In genomic region chr17:82793974-82794620, GRCh38 we compare ENCODE assay signal across 15 cellular contexts. TPM values are rescaled to one million over a fixed set of nuclear protein-coding genes. Genes with fewer than 3 reads are reported as not detected.
DNase-seq lines count a peak whose midpoint lies in the region; ATAC-seq and TF ChIP-seq lines count a peak whose summit lies in the region.
"Had no signal": no experiment of that assay in that cellular context is flagged by ENCODE, and none has a peak within 500 bp of the region (broad histone marks: within the 10 kb centered on the region; RNA-seq: fewer than 3 reads in every experiment).

No MANE protein-coding gene starts in this region.

- H3K27me3 ChIP-seq in smooth muscle cell (ENCODE audit: low read depth) = no peaks in the 10 kb centered on the region

- no peak overlapping the region for H3K27ac Mint-ChIP-seq in activated CD4-positive, alpha-beta T cell treated with anti-CD3 and anti-CD28 coated beads for 36 hours
- no peak overlapping the region for H3K27ac Mint-ChIP-seq in T-cell
- H3K27ac Mint-ChIP-seq: activated CD8-positive, alpha-beta memory T cell treated with anti-CD3 and anti-CD28 coated beads, Interleukin-2, amount 10 ng/mL, durations not matched to agents 7 days and 5 days had no signal

- no peaks in the 10 kb centered on the region for H3K36me3 ChIP-seq in smooth muscle cell (ENCODE audit: low read depth)

- no peaks in the 10 kb centered on the region for H3K4me1 Mint-ChIP-seq in activated CD4-positive, alpha-beta T cell treated with anti-CD3 and anti-CD28 coated beads for 36 hours
- peaks cover 0 to 8% (median 0%) of the 10 kb centered on the region in 3 donors for H3K4me1 Mint-ChIP-seq in T-cell
- H3K4me1 Mint-ChIP-seq: activated CD8-positive, alpha-beta memory T cell treated with anti-CD3 and anti-CD28 coated beads, Interleukin-2, amount 10 ng/mL, durations not matched to agents 7 days and 5 days had no signal

- DNase-seq in NCI-H1417 (lab: John Stamatoyannopoulos, UW) (peak; percentile 69 to 83 (median 72)), RWPE1 (ENCODE audit: low spot score) (no peak), fibroblast of villous mesenchyme (ENCODE audit: low read depth) (peak; percentile 25), smooth muscle cell (lab: John Stamatoyannopoulos, UW; ENCODE audit: unreplicated experiment) (no peak), DMS 273 (lab: John Stamatoyannopoulos, UW; ENCODE audit: unreplicated experiment) (no peak), T-cell (no peak)
- DNase-seq in activated CD4-positive, alpha-beta T cell treated with anti-CD3 and anti-CD28 coated beads for 36 hours = no peak
- DNase-seq: activated CD8-positive, alpha-beta memory T cell treated with anti-CD3 and anti-CD28 coated beads, Interleukin-2, amount 10 ng/mL, durations not matched to agents 7 days and 5 days; cortex of kidney; HCEC 1CT; MM.1S; NCI-H524 treated with DMSO at 0.1 percent for 48 hours; SHP77 treated with DMSO at 0.1 percent for 48 hours had no signal

- CTCF ChIA-PET in RWPE1 (lab: Yijun Ruan, JAX) (interaction anchor here (0.5 to 0.8 kb wide), 2 partner anchors 17 to 83 kb away, joined by 3 to 4 read pairs; no protein-coding TSS in a partner anchor), T-cell (lab: Charles Lee) (no interaction called here)
- CTCF ChIA-PET in activated CD4-positive, alpha-beta T cell treated with anti-CD3 and anti-CD28 coated beads for 36 hours (lab: Charles Lee) = no interaction called here

- no peak overlapping the region for H3K4me3 ChIP-seq in fibroblast of villous mesenchyme (ENCODE audit: low read depth, low read length)
- no peak overlapping the region for H3K4me3 ChIP-seq in smooth muscle cell

- no peak for ATAC-seq in activated CD4-positive, alpha-beta T cell treated with anti-CD3 and anti-CD28 coated beads for 36 hours
- ATAC-seq in HG02970 (IDR thresholded peaks at IDR 0.05; ENCODE audit: low FRiP score, unreplicated experiment) (no peak), T-cell (replicated peaks in 1 of 4) (no peak)
- ATAC-seq: activated CD8-positive, alpha-beta memory T cell treated with anti-CD3 and anti-CD28 coated beads, Interleukin-2, amount 10 ng/mL, durations not matched to agents 7 days and 5 days had no signal

- 83% methylated on average over 15 of the region's 15 CpGs for WGBS in smooth muscle cell (ENCODE audit: low lambda C conversion rate)

- no peaks in the 10 kb centered on the region for H3F3A ChIP-seq in smooth muscle cell (ENCODE audit: low read depth)

- no peak overlapping the region for H3K9ac ChIP-seq in smooth muscle cell (ENCODE audit: low read depth)

- H3K79me2 ChIP-seq in smooth muscle cell (ENCODE audit: low read depth) = peaks cover 9% of the 10 kb centered on the region

- no peaks in the 10 kb centered on the region for H3K4me1 ChIP-seq in smooth muscle cell (ENCODE audit: low read depth)

- no peaks in the 10 kb centered on the region for H3K9me3 Mint-ChIP-seq in activated CD4-positive, alpha-beta T cell treated with anti-CD3 and anti-CD28 coated beads for 36 hours (ENCODE audit: low read depth)
- no peaks in the 10 kb centered on the region for H3K9me3 Mint-ChIP-seq in T-cell

- H4K20me1 ChIP-seq in smooth muscle cell (ENCODE audit: low read depth) = no peaks in the 10 kb centered on the region

- H3K4me3 Mint-ChIP-seq in activated CD4-positive, alpha-beta T cell treated with anti-CD3 and anti-CD28 coated beads for 36 hours = no peak overlapping the region
- no peak overlapping the region for H3K4me3 Mint-ChIP-seq in T-cell
- H3K4me3 Mint-ChIP-seq: activated CD8-positive, alpha-beta memory T cell treated with anti-CD3 and anti-CD28 coated beads, Interleukin-2, amount 10 ng/mL, durations not matched to agents 7 days and 5 days had no signal

- H3K27ac ChIP-seq in RWPE1 (peak overlapping the region; percentile 11), smooth muscle cell (ENCODE audit: low read depth) (peak overlapping the region; percentile 46)
- H3K27ac ChIP-seq: VCaP had no signal

- H2AFZ ChIP-seq in smooth muscle cell (ENCODE audit: low read depth) = no peak overlapping the region

- peaks cover 9% of the 10 kb centered on the region for H3K36me3 Mint-ChIP-seq in activated CD4-positive, alpha-beta T cell treated with anti-CD3 and anti-CD28 coated beads for 36 hours (ENCODE audit: low read depth)
- peaks cover 6% of the 10 kb centered on the region for H3K36me3 Mint-ChIP-seq in T-cell

- intact Hi-C loops in activated CD4-positive, alpha-beta T cell treated with anti-CD3 and anti-CD28 coated beads for 36 hours (cut with DNase I, micrococcal nuclease) = no loop called here

- no peaks in the 10 kb centered on the region for H3K9me3 ChIP-seq in smooth muscle cell (replicated peaks; ENCODE audit: low read depth)

- TF ChIP-seq CTCF in RWPE1 (conservative IDR thresholded peaks at IDR 0.05; ENCODE audit: low read depth) = no peak
- no peak for TF ChIP-seq CTCF in fibroblast of villous mesenchyme (IDR thresholded peaks at IDR 0.05; ENCODE audit: insufficient read depth, low read depth, low read length)
- no peak for TF ChIP-seq CTCF in smooth muscle cell (IDR thresholded peaks at IDR 0.05; ENCODE audit: borderline replicate concordance, insufficient read depth, poor library complexity, severe bottlenecking)

- H3K4me2 ChIP-seq in smooth muscle cell = no peak overlapping the region

- POLR2A ChIA-PET in RWPE1 (lab: Yijun Ruan, JAX; ENCODE audit: low non-redundant PET) = no interaction called here
- POLR2A ChIA-PET in activated CD4-positive, alpha-beta T cell treated with anti-CD3 and anti-CD28 coated beads for 36 hours (lab: Charles Lee) = no interaction called here
- POLR2A ChIA-PET in T-cell (lab: Charles Lee) = interaction anchor here in 1 of 2 donors (0.6 kb wide), 1 partner anchor 116 kb away, joined by 3 read pairs; no protein-coding TSS in a partner anchor

- no peaks in the 10 kb centered on the region for H3K27me3 Mint-ChIP-seq in activated CD4-positive, alpha-beta T cell treated with anti-CD3 and anti-CD28 coated beads for 36 hours
- H3K27me3 Mint-ChIP-seq in T-cell = no peaks in the 10 kb centered on the region
- H3K27me3 Mint-ChIP-seq: activated CD8-positive, alpha-beta memory T cell treated with anti-CD3 and anti-CD28 coated beads, Interleukin-2, amount 10 ng/mL, durations not matched to agents 7 days and 5 days had no signal

RNA-seq across cellular contexts. Expression of gene TBCD, which starts 42.2 kb away (rescaled TPM):
- total RNA-seq in fibroblast of villous mesenchyme = 22.5 and 29.6 TPM in 2 replicates
- 29.1 and 31.5 TPM in 2 replicates for total RNA-seq in smooth muscle cell
- polyA plus RNA-seq in smooth muscle cell = 38.8 and 45.3 TPM in 2 replicates
- total RNA-seq in activated CD4-positive, alpha-beta T cell treated with anti-CD3 and anti-CD28 coated beads for 36 hours = 10 to 100 TPM; 83.3 to 97.2 TPM
- total RNA-seq in T-cell = 100 to 1,000 TPM in 4 of 5 donors, 10 to 100 TPM in 1; 94.4 to 262 (median 223) TPM

RNA-seq across cellular contexts. Expression of gene ZNF750, which starts 45.7 kb away (rescaled TPM):
- not detected in 2 replicates for total RNA-seq in fibroblast of villous mesenchyme
- total RNA-seq in smooth muscle cell = 4.5 and 7.1 TPM in 2 replicates
- 0.93 and 3.2 TPM in 2 replicates for polyA plus RNA-seq in smooth muscle cell
- not detected for total RNA-seq in activated CD4-positive, alpha-beta T cell treated with anti-CD3 and anti-CD28 coated beads for 36 hours
- not detected for total RNA-seq in T-cell
- total RNA-seq: activated CD8-positive, alpha-beta memory T cell treated with anti-CD3 and anti-CD28 coated beads, Interleukin-2, amount 10 ng/mL, durations not matched to agents 7 days and 5 days had no signal

RNA-seq across cellular contexts. Expression of gene FN3K, which starts 58.7 kb away (rescaled TPM):
- 2.2 and 2.9 TPM in 2 replicates for total RNA-seq in fibroblast of villous mesenchyme
- total RNA-seq in smooth muscle cell = 0.94 and 1.3 TPM in 2 replicates
- polyA plus RNA-seq in smooth muscle cell = 1.2 and 2.5 TPM in 2 replicates
- total RNA-seq in activated CD4-positive, alpha-beta T cell treated with anti-CD3 and anti-CD28 coated beads for 36 hours = 1 to 10 TPM; 2.1 TPM
- total RNA-seq in T-cell = 10 to 100 TPM in 1 of 5 donors, 1 to 10 TPM in 4; 3.2 to 12.2 (median 8.0) TPM

Comparison
In these comparisons a context has a peak if more than half of its experiments do, and no peak if none do; other contexts are left out.
1. DNase-seq: peak in NCI-H1417 (3 of 3) and fibroblast of villous mesenchyme (single experiment); none in RWPE1 (single experiment), smooth muscle cell (single experiment), DMS 273 (single experiment), activated CD4-positive, alpha-beta T cell treated with anti-CD3 and anti-CD28 coated beads for 36 hours (single experiment) and T-cell (0 of 34).